In the genomic region with DNA sequence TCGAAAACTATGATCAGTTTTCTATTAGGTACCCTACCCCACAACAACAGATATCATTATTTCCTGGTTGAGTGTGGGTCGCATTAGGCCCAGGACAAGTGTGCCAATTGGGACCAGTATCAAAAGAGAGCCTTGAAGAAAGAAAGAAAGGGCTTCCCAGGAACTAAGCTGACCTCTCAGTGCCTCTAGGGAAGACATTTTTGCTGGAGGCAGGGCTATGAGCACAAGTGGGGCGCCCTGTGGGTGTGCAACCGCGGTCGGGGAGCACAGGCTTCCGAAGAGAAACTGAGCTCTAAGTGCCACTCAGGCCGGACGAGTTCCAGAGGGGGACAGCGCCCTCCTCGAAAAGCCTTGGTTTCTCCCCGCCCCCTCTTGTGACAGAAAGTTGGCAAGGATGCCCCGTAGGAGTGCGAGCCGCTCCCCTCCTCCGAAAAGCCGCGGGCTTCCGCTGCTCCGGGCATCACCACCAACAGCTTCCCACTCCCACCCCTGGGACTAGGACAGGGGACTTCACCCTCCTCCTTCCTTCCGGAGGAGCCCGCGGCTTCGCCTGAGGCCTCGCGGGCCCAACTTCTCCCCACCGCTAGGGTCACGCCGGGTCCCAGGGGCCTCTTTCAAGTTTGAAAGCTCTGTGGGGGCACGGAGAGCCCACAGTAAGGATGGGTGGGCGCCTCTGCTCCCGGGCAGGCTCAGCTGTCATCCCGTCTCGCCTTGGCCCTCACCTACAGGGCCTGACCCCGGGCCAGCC, we compare ENCODE assay signal across 9 cellular contexts. TPM values are rescaled to one million over a fixed set of nuclear protein-coding genes. Genes with fewer than 3 reads are reported as not detected.
DNase-seq lines count a peak whose midpoint lies in the region; ATAC-seq, FAIRE-seq and TF ChIP-seq lines count a peak whose summit lies in the region.
"Had no signal": no experiment of that assay in that cellular context is flagged by ENCODE, and none has a peak within 500 bp of the region (broad histone marks: within the 10 kb centered on the region; RNA-seq: fewer than 3 reads in every experiment).

No MANE protein-coding gene starts in this region.

- H3K79me2 ChIP-seq in osteoblast (ENCODE audit: insufficient read depth, low read length): peaks cover 64% of the 10 kb centered on the region

- no peak for FAIRE-seq in D721Med (lab: Jason Lieb, UNC)

- H3K36me3 Mint-ChIP-seq in CD4-positive, CD25-positive, alpha-beta regulatory T cell: peaks cover 4% of the 10 kb centered on the region

- H3K4me3 ChIP-seq in CD4-positive, CD25-positive, alpha-beta regulatory T cell (ENCODE audit: low read depth, low read length): no peak overlapping the region
- H3K4me3 ChIP-seq in fibroblast of pulmonary artery (replicated peaks; ENCODE audit: low read depth, low read length) (peak overlapping the region; percentile 89), osteoblast (ENCODE audit: insufficient read depth, low read length) (peak overlapping the region; percentile 94)

- H3K27me3 Mint-ChIP-seq in CD4-positive, CD25-positive, alpha-beta regulatory T cell: peaks cover 65% of the 10 kb centered on the region

- no peaks in the 10 kb centered on the region for H4K20me1 ChIP-seq in osteoblast (ENCODE audit: insufficient read depth, low read length)

- no peak for DNase-seq in CD4-positive, CD25-positive, alpha-beta regulatory T cell
- DNase-seq in NCI-H226 (peak; percentile 43), fibroblast of pulmonary artery (ENCODE audit: low read depth) (peak; percentile 82), osteoblast (ENCODE audit: insufficient read length, low spot score, missing footprints) (peak; percentile 92), NCI-H2081 treated with DMSO at 0.1 percent for 48 hours (lab: John Stamatoyannopoulos, UW) (no peak), D721Med (ENCODE audit: insufficient read length, low spot score) (no peak)
- DNase-seq in central memory CD4-positive, alpha-beta T cell: no peak

- peak overlapping the region; percentile 74 for H2AFZ ChIP-seq in osteoblast (ENCODE audit: low read length)

- H3K9me3 ChIP-seq in CD4-positive, CD25-positive, alpha-beta regulatory T cell (ENCODE audit: control insufficient read depth in 2 of 2, low read length in 2 of 2): no peaks in the 10 kb centered on the region
- H3K9me3 ChIP-seq in osteoblast (ENCODE audit: low read depth, low read length): no peaks in the 10 kb centered on the region

- peaks cover 5 to 19% (median 10%) of the 10 kb centered on the region in 4 donors for H3K4me1 Mint-ChIP-seq in CD4-positive, CD25-positive, alpha-beta regulatory T cell

- H3K4me1 ChIP-seq in CD4-positive, CD25-positive, alpha-beta regulatory T cell (ENCODE audit: control insufficient read depth, insufficient read depth, low read length, poor library complexity, severe bottlenecking): peaks cover 47% of the 10 kb centered on the region
- peaks cover 4% of the 10 kb centered on the region for H3K4me1 ChIP-seq in osteoblast (ENCODE audit: insufficient read depth, low read length)

- H3K9me3 Mint-ChIP-seq in CD4-positive, CD25-positive, alpha-beta regulatory T cell: peaks cover 0 to 2% (median 0%) of the 10 kb centered on the region in 7 donors

- H3K27ac Mint-ChIP-seq in CD4-positive, CD25-positive, alpha-beta regulatory T cell: no peak overlapping the region

- H3K4me2 ChIP-seq in osteoblast (ENCODE audit: insufficient read depth, low read length): peak overlapping the region; percentile 97

- H3K4me3 Mint-ChIP-seq in CD4-positive, CD25-positive, alpha-beta regulatory T cell: peak overlapping the region in 3 of 4 donors; percentile 15 to 77 (median 21)

- H3K36me3 ChIP-seq in CD4-positive, CD25-positive, alpha-beta regulatory T cell (ENCODE audit: control insufficient read depth, insufficient read depth, low read length): no peaks in the 10 kb centered on the region
- no peaks in the 10 kb centered on the region for H3K36me3 ChIP-seq in osteoblast (ENCODE audit: insufficient read depth, low read length)

- TF ChIP-seq CTCF in fibroblast of pulmonary artery (IDR thresholded peaks at IDR 0.05; ENCODE audit: low read length, missing control alignments): no peak
- no peak for TF ChIP-seq CTCF in osteoblast (IDR thresholded peaks at IDR 0.05; ENCODE audit: extremely low read depth, low read depth, low read length)
- TF ChIP-seq CTCF in D721Med (IDR thresholded peaks at IDR 0.05; ENCODE audit: insufficient read depth, missing control alignments): no peak

- no peak for ATAC-seq in CD4-positive, CD25-positive, alpha-beta regulatory T cell (ENCODE audit: low read depth in 2 of 2)
- no peak for ATAC-seq in GM19328 (IDR thresholded peaks at IDR 0.05; ENCODE audit: unreplicated experiment)

- no peak overlapping the region for H3K27ac ChIP-seq in CD4-positive, CD25-positive, alpha-beta regulatory T cell (ENCODE audit: insufficient read depth, low read length, poor library complexity, severe bottlenecking)
- H3K27ac ChIP-seq in osteoblast (ENCODE audit: low read depth, low read length): peak overlapping the region; percentile 3
- H3K27ac ChIP-seq: epithelial cell of prostate had no signal

- peaks cover 62% of the 10 kb centered on the region for H3K27me3 ChIP-seq in CD4-positive, CD25-positive, alpha-beta regulatory T cell (ENCODE audit: control insufficient read depth, insufficient read depth, low read length)
- H3K27me3 ChIP-seq in osteoblast (ENCODE audit: insufficient read depth, low read length): no peaks in the 10 kb centered on the region

RNA-seq across cellular contexts. Expression of a gene that starts 2.0 kb away (rescaled TPM):
- total RNA-seq in CD4-positive, CD25-positive, alpha-beta regulatory T cell: not detected
- polyA plus RNA-seq in CD4-positive, CD25-positive, alpha-beta regulatory T cell: not detected
- total RNA-seq in osteoblast: 15.9 and 17.4 TPM in 2 replicates

RNA-seq across cellular contexts. Expression of a gene that starts 4.0 kb away (rescaled TPM):
- total RNA-seq in CD4-positive, CD25-positive, alpha-beta regulatory T cell: not detected
- polyA plus RNA-seq in CD4-positive, CD25-positive, alpha-beta regulatory T cell: not detected
- total RNA-seq in osteoblast: 7.2 and 10.6 TPM in 2 replicates

Comparison
In these comparisons a context has a peak if more than half of its experiments do, and no peak if none do; other contexts are left out.
1. DNase-seq: peak in NCI-H226 (single experiment), fibroblast of pulmonary artery (single experiment) and osteoblast (single experiment); none in CD4-positive, CD25-positive, alpha-beta regulatory T cell (0 of 3), central memory CD4-positive, alpha-beta T cell (single experiment), NCI-H2081 treated with DMSO at 0.1 percent for 48 hours (single experiment) and D721Med (single experiment).
2. RNA of a gene that starts 2.0 kb away (total RNA-seq): 15.9 to 17.4 TPM in osteoblast; not detected in CD4-positive, CD25-positive, alpha-beta regulatory T cell (single experiment); every median in the first group is over 10 times any median in the second.